In the genomic region with DNA sequence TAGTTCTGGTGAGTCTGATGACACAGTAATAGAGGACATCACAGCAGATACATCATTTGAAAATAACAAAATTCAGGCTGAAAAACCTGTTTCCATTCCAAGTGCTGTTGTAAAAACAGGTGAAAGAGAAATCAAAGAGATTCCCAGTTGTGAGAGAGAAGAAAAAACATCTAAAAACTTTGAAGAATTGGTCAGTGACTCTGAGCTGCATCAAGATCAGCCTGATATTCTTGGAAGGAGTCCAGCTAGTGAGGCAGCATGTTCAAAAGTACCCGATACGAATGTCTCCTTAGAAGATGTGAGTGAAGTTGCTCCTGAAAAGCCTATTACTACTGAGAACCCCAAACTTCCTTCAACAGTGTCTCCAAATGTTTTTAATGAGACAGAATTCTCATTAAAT, we compare ENCODE assay signal across 1 cellular context.
TF ChIP-seq lines count a peak whose summit lies in the region.

No MANE protein-coding gene starts in this region.

TF ChIP-seq in IMR-90, 13 proteins besides CTCF, POLR2A, EP300 and RAD21 (continued from another document):
- TF ChIP-seq, protein P1, sequence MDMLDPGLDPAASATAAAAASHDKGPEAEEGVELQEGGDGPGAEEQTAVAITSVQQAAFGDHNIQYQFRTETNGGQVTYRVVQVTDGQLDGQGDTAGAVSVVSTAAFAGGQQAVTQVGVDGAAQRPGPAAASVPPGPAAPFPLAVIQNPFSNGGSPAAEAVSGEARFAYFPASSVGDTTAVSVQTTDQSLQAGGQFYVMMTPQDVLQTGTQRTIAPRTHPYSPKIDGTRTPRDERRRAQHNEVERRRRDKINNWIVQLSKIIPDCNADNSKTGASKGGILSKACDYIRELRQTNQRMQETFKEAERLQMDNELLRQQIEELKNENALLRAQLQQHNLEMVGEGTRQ (IDR thresholded peaks at IDR 0.05; ENCODE audit: low read depth, low read length) = no peak
- no peak for TF ChIP-seq FOS (IDR thresholded peaks at IDR 0.05; ENCODE audit: low read depth, low read length)
- no peak for TF ChIP-seq CEBPB (IDR thresholded peaks at IDR 0.05; ENCODE audit: low read depth, low read length)
- no peak for TF ChIP-seq MAFK (IDR thresholded peaks at IDR 0.05; ENCODE audit: low read depth, low read length)
- no peak for TF ChIP-seq SMC3 (IDR thresholded peaks at IDR 0.05; ENCODE audit: low read depth, low read length)
- TF ChIP-seq MAZ (IDR thresholded peaks at IDR 0.05; ENCODE audit: borderline replicate concordance, low read depth, low read length) = no peak
- no peak for TF ChIP-seq BHLHE40 (IDR thresholded peaks at IDR 0.05; ENCODE audit: low read depth, low read length)
